In genomic region chrX:132218100-132218807, GRCh38 we compare ENCODE assay signal across 8 cellular contexts. TPM values are rescaled to one million over a fixed set of nuclear protein-coding genes. Genes with fewer than 3 reads are reported as not detected.
A peak's percentile ranks its signal among the peaks of the same experiment; 100 is the strongest.
DNase-seq lines count a peak whose midpoint lies in the region; ATAC-seq and TF ChIP-seq lines count a peak whose summit lies in the region.

No MANE protein-coding gene starts in this region.

- intact Hi-C loops in Panc1 (cut with micrococcal nuclease; ENCODE audit: unreplicated experiment) = loop anchor here (5.0 kb wide), 1 partner anchor 376 kb away; no protein-coding TSS in a partner anchor

- peak overlapping the region; percentile 81 to 99 (median 94) for H3K27ac Mint-ChIP-seq in naive thymus-derived CD8-positive, alpha-beta T cell
- H3K27ac Mint-ChIP-seq in stimulated activated naive B cell treated with anti-CD40 and anti-IgM and Interleukin-4, amounts not matched to agents 10 μg/mL and 1 μg/mL and 100 μg/mL, for 72 hours = peak overlapping the region; percentile 97

- H3K9me3 Mint-ChIP-seq in naive thymus-derived CD8-positive, alpha-beta T cell = peaks cover 0 to 2% (median 0%) of the 10 kb centered on the region in 9 donors
- H3K9me3 Mint-ChIP-seq in stimulated activated naive B cell treated with anti-CD40 and anti-IgM and Interleukin-4, amounts not matched to agents 10 μg/mL and 1 μg/mL and 100 μg/mL, for 72 hours = no peaks in the 10 kb centered on the region

- peak overlapping the region; percentile 71 for H3K4me3 ChIP-seq in Jurkat, Clone E6-1 (ENCODE audit: low read length)
- H3K4me3 ChIP-seq in Panc1 (ENCODE audit: low read depth in 2 of 2, low read length in 2 of 2) (peak overlapping the region; percentile 79 to 90), fibroblast of lung (replicated peaks in 1 of 4; ENCODE audit: control extremely low read depth in 1 of 4, insufficient read depth in 1 of 4, low read depth in 3 of 4, low read length in 4 of 4) (peak overlapping the region; percentile 49 to 87 (median 64))

- no peaks in the 10 kb centered on the region for H4K20me1 ChIP-seq in fibroblast of lung (ENCODE audit: control insufficient read depth, extremely low read depth, insufficient read depth, low read length)

- CTCF ChIA-PET in Panc1 (lab: Charles Lee) = interaction anchor here (0.6 to 2.8 kb wide), 3 partner anchors 126 to 376 kb away, joined by 7 to 19 read pairs (median 10); no protein-coding TSS in a partner anchor

- peak overlapping the region; percentile 95 for H3K27ac ChIP-seq in Panc1 (ENCODE audit: low read length)
- H3K27ac ChIP-seq in fibroblast of lung (ENCODE audit: insufficient read depth, low read length) = peak overlapping the region; percentile 43

- H3K9ac ChIP-seq in fibroblast of lung (ENCODE audit: insufficient read depth, low read length) = peak overlapping the region; percentile 68

- H3K79me2 ChIP-seq in fibroblast of lung (ENCODE audit: control insufficient read depth, insufficient read depth, low read length) = peaks cover 20% of the 10 kb centered on the region

- H2AFZ ChIP-seq in fibroblast of lung (ENCODE audit: low read length) = no peak overlapping the region

- H3K4me2 ChIP-seq in fibroblast of lung (ENCODE audit: extremely low read depth, insufficient read depth, low read length) = peak overlapping the region; percentile 13

- peaks cover 12 to 39% (median 27%) of the 10 kb centered on the region in 4 donors for H3K4me1 Mint-ChIP-seq in naive thymus-derived CD8-positive, alpha-beta T cell
- peaks cover 14 to 20% of the 10 kb centered on the region in 2 donors for H3K4me1 Mint-ChIP-seq in stimulated activated naive B cell treated with anti-CD40 and anti-IgM and Interleukin-4, amounts not matched to agents 10 μg/mL and 1 μg/mL and 100 μg/mL, for 72 hours

- H3K27me3 ChIP-seq in Panc1 (ENCODE audit: control insufficient read depth, insufficient read depth, low read length) (no peaks in the 10 kb centered on the region), fibroblast of lung (ENCODE audit: control insufficient read depth, insufficient read depth, low read length) (no peaks in the 10 kb centered on the region)

- ATAC-seq in GM21717 (IDR thresholded peaks at IDR 0.05; ENCODE audit: unreplicated experiment) (peak; percentile 57), Panc1 (peak; percentile 88)
- ATAC-seq in naive thymus-derived CD8-positive, alpha-beta T cell = peak; percentile 56
- ATAC-seq in stimulated activated naive B cell treated with anti-CD40 and anti-IgM and Interleukin-4, amounts not matched to agents 10 μg/mL and 1 μg/mL and 100 μg/mL, for 72 hours (replicated peaks) = peak; percentile 65 to 74

- H3K9me3 ChIP-seq in Panc1 (ENCODE audit: control insufficient read depth, insufficient read depth, low read depth, low read length) (no peaks in the 10 kb centered on the region), fibroblast of lung (ENCODE audit: control insufficient read depth, insufficient read depth, low read depth, low read length) (no peaks in the 10 kb centered on the region)

- in situ Hi-C loops in Panc1 (cut with HindIII; ENCODE audit: low pct_unique_long_range_greater_than_20kb, low sequenced_read_pairs) = no loop called here

- POLR2A ChIA-PET in Panc1 (lab: Charles Lee) = no interaction called here
- POLR2A ChIA-PET in naive thymus-derived CD8-positive, alpha-beta T cell (lab: Charles Lee) = interaction anchor here (1.2 to 1.6 kb wide), 3 partner anchors 126 to 196 kb away, joined by 3 to 5 read pairs (median 5); partner anchors contain the start of gene STK26

- TF ChIP-seq CTCF in Panc1 (IDR thresholded peaks at IDR 0.05) = no peak
- no peak for TF ChIP-seq CTCF in fibroblast of lung (conservative IDR thresholded peaks at IDR 0.05 in 1 of 2, IDR thresholded peaks at IDR 0.05 in 1 of 2; ENCODE audit: low read depth in 1 of 2, low read length in 2 of 2)

- H3K27me3 Mint-ChIP-seq in naive thymus-derived CD8-positive, alpha-beta T cell = no peaks in the 10 kb centered on the region
- H3K27me3 Mint-ChIP-seq in stimulated activated naive B cell treated with anti-CD40 and anti-IgM and Interleukin-4, amounts not matched to agents 10 μg/mL and 1 μg/mL and 100 μg/mL, for 72 hours = no peaks in the 10 kb centered on the region

- DNase-seq in DMS53 (lab: John Stamatoyannopoulos, UW) (peak; percentile 94), Panc1 (ENCODE audit: low read depth, low spot score) (no peak), fibroblast of lung (ENCODE audit: low read depth in 2 of 2) (peak; percentile 82 to 88)
- DNase-seq in Jurkat, Clone E6-1 (ENCODE audit: low read depth, low spot score) = peak; percentile 71
- DNase-seq in activated T-cell treated with anti-CD3 and anti-CD28 coated beads, Interleukin-2, amount 50 U/mL, for 48 hours = peak; percentile 79 to 83
- peak; percentile 59 to 91 (median 78) for DNase-seq in naive thymus-derived CD8-positive, alpha-beta T cell
- DNase-seq in stimulated activated naive B cell treated with anti-CD40 and anti-IgM and Interleukin-4, amounts not matched to agents 10 μg/mL and 1 μg/mL and 100 μg/mL, for 72 hours = peak; percentile 77

- peaks cover 11% of the 10 kb centered on the region for H3K36me3 ChIP-seq in Panc1 (ENCODE audit: control insufficient read depth, insufficient read depth, low read length)
- no peaks in the 10 kb centered on the region for H3K36me3 ChIP-seq in fibroblast of lung (ENCODE audit: control insufficient read depth, insufficient read depth, low read length)

- no TSS peak for BruUV-seq in Panc1 (replicated peaks; lab: Mats Ljungman, UMichigan)

- peaks cover 18% of the 10 kb centered on the region for H3K4me1 ChIP-seq in Panc1 (ENCODE audit: control insufficient read depth, insufficient read depth, low read length)
- H3K4me1 ChIP-seq in fibroblast of lung (ENCODE audit: control insufficient read depth, extremely low read depth, insufficient read depth, low read length) = no peaks in the 10 kb centered on the region

- H3K4me3 Mint-ChIP-seq in naive thymus-derived CD8-positive, alpha-beta T cell = peak overlapping the region; percentile 84 to 96 (median 92)
- H3K4me3 Mint-ChIP-seq in stimulated activated naive B cell treated with anti-CD40 and anti-IgM and Interleukin-4, amounts not matched to agents 10 μg/mL and 1 μg/mL and 100 μg/mL, for 72 hours = peak overlapping the region; percentile 85 to 89

- peaks cover 0 to 14% (median 0%) of the 10 kb centered on the region in 3 donors for H3K36me3 Mint-ChIP-seq in naive thymus-derived CD8-positive, alpha-beta T cell
- H3K36me3 Mint-ChIP-seq in stimulated activated naive B cell treated with anti-CD40 and anti-IgM and Interleukin-4, amounts not matched to agents 10 μg/mL and 1 μg/mL and 100 μg/mL, for 72 hours = peaks cover 4 to 13% of the 10 kb centered on the region in 2 donors

RNA-seq across cellular contexts. Expression of gene RAP2C, which starts 1.0 kb away (rescaled TPM):
- polyA plus RNA-seq in Jurkat, Clone E6-1 (2012; ENCODE audit: insufficient read depth, insufficient read length) = 18.8 TPM
- total RNA-seq in Panc1 (2021; ENCODE audit: unreplicated experiment) = 36.2 TPM
- polyA plus RNA-seq in Panc1 (2012; ENCODE audit: insufficient read length) = 20.5 TPM
- 13.6 and 24.4 TPM in 2 replicates for total RNA-seq in fibroblast of lung
- 17.6 and 18.5 TPM in 2 replicates for polyA plus RNA-seq in fibroblast of lung
- 20.9 and 22.3 TPM in 2 replicates for polyA plus RNA-seq in fibroblast of lung (2012)
- 11.5 and 16.3 TPM in 2 replicates for polyA minus RNA-seq in fibroblast of lung (ENCODE audit: low replicate concordance)
- 10 to 100 TPM; 29.0 to 29.5 TPM for total RNA-seq in naive thymus-derived CD8-positive, alpha-beta T cell
- polyA plus RNA-seq in naive thymus-derived CD8-positive, alpha-beta T cell = 10 to 100 TPM; 12.3 to 23.9 (median 15.1) TPM
